1 cellular context compared by ENCODE assay signal in the genomic region with DNA sequence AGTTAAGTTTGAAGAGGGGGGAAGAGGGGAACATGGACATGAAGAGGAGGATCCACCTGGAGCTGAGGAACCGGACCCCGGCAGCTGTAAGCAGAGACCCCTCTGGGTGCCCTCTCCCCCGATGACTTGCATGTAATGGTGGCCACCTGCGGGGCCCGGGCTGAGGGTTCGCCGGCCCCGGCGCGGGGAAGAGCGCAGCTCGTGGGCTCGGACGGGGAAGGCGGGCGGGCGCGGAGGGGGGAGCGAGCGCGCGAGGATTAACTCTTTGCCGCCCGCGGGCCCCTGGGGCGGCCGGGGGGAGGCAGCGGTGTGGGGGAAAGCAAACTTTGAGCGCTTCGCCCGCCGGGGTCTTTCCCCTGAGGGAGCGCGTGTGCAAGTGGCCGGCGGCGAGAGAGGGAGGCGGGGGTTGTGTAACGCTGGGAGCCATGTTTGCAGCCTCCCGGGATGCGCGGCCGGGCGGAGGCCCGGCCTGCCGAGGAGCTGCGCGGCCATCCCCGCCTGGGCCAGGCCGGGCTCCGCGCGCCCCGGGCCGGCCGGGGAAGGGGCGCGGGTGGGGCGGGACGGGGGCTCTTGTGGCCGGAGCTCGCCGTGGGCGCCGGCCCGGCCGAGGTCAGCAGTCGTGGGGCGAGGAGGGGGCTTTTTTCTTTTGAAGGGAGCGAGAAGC.
TF ChIP-seq lines count a peak whose summit lies in the region.

No MANE protein-coding gene starts in this region.

TF ChIP-seq in A549, 52 proteins besides CTCF, POLR2A, EP300 and RAD21 (continued from another document):
- TF ChIP-seq, protein P1, sequence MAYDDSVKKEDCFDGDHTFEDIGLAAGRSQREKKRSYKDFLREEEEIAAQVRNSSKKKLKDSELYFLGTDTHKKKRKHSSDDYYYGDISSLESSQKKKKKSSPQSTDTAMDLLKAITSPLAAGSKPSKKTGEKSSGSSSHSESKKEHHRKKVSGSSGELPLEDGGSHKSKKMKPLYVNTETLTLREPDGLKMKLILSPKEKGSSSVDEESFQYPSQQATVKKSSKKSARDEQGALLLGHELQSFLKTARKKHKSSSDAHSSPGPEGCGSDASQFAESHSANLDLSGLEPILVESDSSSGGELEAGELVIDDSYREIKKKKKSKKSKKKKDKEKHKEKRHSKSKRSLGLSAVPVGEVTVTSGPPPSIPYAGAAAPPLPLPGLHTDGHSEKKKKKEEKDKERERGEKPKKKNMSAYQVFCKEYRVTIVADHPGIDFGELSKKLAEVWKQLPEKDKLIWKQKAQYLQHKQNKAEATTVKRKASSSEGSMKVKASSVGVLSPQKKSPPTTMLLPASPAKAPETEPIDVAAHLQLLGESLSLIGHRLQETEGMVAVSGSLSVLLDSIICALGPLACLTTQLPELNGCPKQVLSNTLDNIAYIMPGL (CRISPR knock-in tag; IDR thresholded peaks at IDR 0.05; ENCODE audit: borderline replicate concordance), result peak; percentile 74
